ENCODE assay signal across 1 cellular context in genomic region chr13:21175656-21176194, GRCh38.
TF ChIP-seq lines count a peak whose summit lies in the region.

No MANE protein-coding gene starts in this region.

TF ChIP-seq in HEK293, 187 proteins besides CTCF, POLR2A, EP300 and RAD21 (continued from another document):
- no peak for TF ChIP-seq TSHZ1 (tag by site-specific recombination; IDR thresholded peaks at IDR 0.05; ENCODE audit: borderline replicate concordance)
